26 cellular contexts compared by ENCODE assay signal in genomic region chr1:71157715-71158114, GRCh38.
"Had no signal": no experiment of that assay in that cellular context is flagged by ENCODE, and none has a peak within 500 bp of the region (broad histone marks: within the 10 kb centered on the region; RNA-seq: fewer than 3 reads in every experiment).

No MANE protein-coding gene starts in this region.

- H3K4me3 ChIP-seq: ascending aorta, breast epithelium, cardiac muscle cell, esophagus squamous epithelium, gastroesophageal sphincter had no signal

- H3K9me3 ChIP-seq: ascending aorta, esophagus squamous epithelium, gastroesophageal sphincter had no signal

- H3K36me3 ChIP-seq: ascending aorta, breast epithelium, cardiac muscle cell, esophagus squamous epithelium, gastroesophageal sphincter had no signal

- H3K27me3 ChIP-seq: ascending aorta, breast epithelium, cardiac muscle cell, esophagus squamous epithelium, gastroesophageal sphincter had no signal

- FAIRE-seq: endometrium, endothelial cell of umbilical vein had no signal

- ATAC-seq: activated CD4-positive, alpha-beta T cell treated with anti-CD3 and anti-CD28 coated beads for 36 hours; activated CD8-positive, alpha-beta memory T cell treated with anti-CD3 and anti-CD28 coated beads, Interleukin-2, amount 10 ng/mL, durations not matched to agents 7 days and 5 days; activated CD8-positive, alpha-beta T cell treated with anti-CD3 and anti-CD28 coated beads, Interleukin-2, amount 10 ng/mL, durations not matched to agents 7 days and 5 days; activated naive CD4-positive, alpha-beta T cell treated with anti-CD3 and anti-CD28 coated beads, Interleukin-2, amount 50 U/mL, for 72 hours; gastroesophageal sphincter had no signal

- H3K4me1 ChIP-seq: ascending aorta, breast epithelium, esophagus squamous epithelium, gastroesophageal sphincter had no signal

- H3K27ac ChIP-seq: ascending aorta, breast epithelium, cardiac muscle cell, epithelial cell of prostate, esophagus squamous epithelium, gastroesophageal sphincter had no signal

- DNase-seq: activated CD4-positive, alpha-beta memory T cell treated with anti-CD3 and anti-CD28 coated beads for 36 hours; activated CD4-positive, alpha-beta T cell treated with anti-CD3 and anti-CD28 coated beads for 36 hours; activated CD4-positive, alpha-beta T cell treated with anti-CD3 and anti-CD28 coated beads, Interleukin-2, amount 10 ng/mL, durations not matched to agents 24 days and 14 days; activated CD4-positive, CD25-positive, alpha-beta regulatory T cell; activated CD4-positive, CD25-positive, alpha-beta regulatory T cell treated with anti-CD3 and anti-CD28 coated beads, Interleukin-2, amount 50 U/mL, for 72 hours; activated CD8-positive, alpha-beta memory T cell treated with anti-CD3 and anti-CD28 coated beads, Interleukin-2, amount 10 ng/mL, durations not matched to agents 7 days and 5 days; activated CD8-positive, alpha-beta memory T cell treated with anti-CD3 and anti-CD28 coated beads, Interleukin-2, amount 50 U/mL, for 4 hours; activated CD8-positive, alpha-beta T cell treated with anti-CD3 and anti-CD28 coated beads, Interleukin-2, amount 10 ng/mL, durations not matched to agents 7 days and 5 days; activated gamma-delta T cell; activated naive CD4-positive, alpha-beta T cell; activated naive CD4-positive, alpha-beta T cell treated with anti-CD3 and anti-CD28 coated beads, Interleukin-2, amount 10 ng/mL, durations not matched to agents 7 days and 5 days; activated naive CD8-positive, alpha-beta T cell treated with anti-CD3 and anti-CD28 coated beads, Interleukin-2, amount 10 ng/mL, durations not matched to agents 7 days and 5 days; activated T-cell treated with anti-CD3 and anti-CD28 coated beads, Interleukin-2, amount 50 U/mL, for 1 hour; activated T-cell treated with anti-CD3 and anti-CD28 coated beads, Interleukin-2, amount 50 U/mL, for 48 hours; effector CD8-positive, alpha-beta T cell; esophagus squamous epithelium; foreskin melanocyte; T-helper 2 cell had no signal
